In genomic region chr12:100820314-100820713, GRCh38 we compare ENCODE assay signal across 1 cellular context.
TF ChIP-seq lines count a peak whose summit lies in the region.

No MANE protein-coding gene starts in this region.

TF ChIP-seq in IMR-90, 13 proteins besides CTCF, POLR2A, EP300 and RAD21 (continued from another document):
- TF ChIP-seq CHD1 (IDR thresholded peaks at IDR 0.05; ENCODE audit: low read depth, low read length) (no peak), CEBPB (IDR thresholded peaks at IDR 0.05; ENCODE audit: low read depth, low read length) (peak; percentile 61)
